9 cellular contexts compared by ENCODE assay signal in the genomic region with DNA sequence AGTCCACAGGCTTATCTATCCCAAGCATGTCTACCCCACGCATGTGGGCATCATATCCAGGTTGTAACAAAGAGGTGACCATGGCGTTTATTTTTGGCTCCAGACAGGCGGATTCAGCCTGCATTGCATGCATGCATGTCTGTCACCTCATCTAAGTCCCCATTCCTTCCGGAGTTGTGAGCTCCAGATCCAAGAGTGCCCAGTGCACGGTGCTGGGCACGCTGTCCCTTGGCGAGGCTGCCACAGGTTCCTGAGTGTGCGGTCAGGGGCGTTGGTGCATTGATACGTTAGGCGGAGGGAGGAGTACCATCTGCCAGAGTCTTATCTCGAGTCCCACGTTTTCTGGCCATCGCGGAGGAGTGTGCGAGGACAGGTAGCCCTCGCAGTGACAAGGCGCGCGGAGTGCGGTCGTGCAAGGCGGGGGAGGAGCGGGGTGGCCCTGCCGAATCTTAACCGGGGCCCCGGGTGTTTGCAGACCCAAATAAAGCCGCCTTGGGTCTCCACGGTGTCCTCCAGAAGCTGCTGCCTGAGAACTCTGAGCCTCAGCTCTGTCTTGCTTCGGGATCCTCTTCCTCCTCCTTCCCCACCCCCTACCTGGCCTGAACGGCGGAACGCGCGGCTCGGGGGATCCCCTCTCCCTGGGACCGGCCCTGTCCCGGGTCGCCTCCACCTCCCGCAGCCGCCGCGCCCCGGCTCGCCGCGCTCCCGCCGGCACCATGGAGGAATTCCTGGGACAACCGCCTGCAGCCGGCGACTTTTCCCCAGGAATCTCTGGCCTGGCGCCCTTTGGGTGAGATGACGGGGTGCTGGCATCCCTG. TPM values are rescaled to one million over a fixed set of nuclear protein-coding genes. Genes with fewer than 3 reads are reported as not detected.
A peak's percentile ranks its signal among the peaks of the same experiment; 100 is the strongest.
DNase-seq lines count a peak whose midpoint lies in the region; ATAC-seq and TF ChIP-seq lines count a peak whose summit lies in the region.
"Had no signal": no experiment of that assay in that cellular context is flagged by ENCODE, and none has a peak within 500 bp of the region (broad histone marks: within the 10 kb centered on the region; RNA-seq: fewer than 3 reads in every experiment).

No MANE protein-coding gene starts in this region.

- no peaks in the 10 kb centered on the region for H3K36me3 Mint-ChIP-seq in nephron progenitor cell (ENCODE audit: low read depth)

- in situ Hi-C loops in mammary epithelial cell (cut with MboI; ENCODE audit: low sequenced_read_pairs in 2 of 2): no loop called here

- no peak overlapping the region for H3K27ac Mint-ChIP-seq in nephron progenitor cell
- H3K27ac Mint-ChIP-seq: activated naive CD4-positive, alpha-beta T cell treated with anti-CD3 and anti-CD28 coated beads, Interleukin-2, amount 50 U/mL, for 24 hours had no signal

- H3K4me1 Mint-ChIP-seq in nephron progenitor cell: peaks cover 19% of the 10 kb centered on the region
- H3K4me1 Mint-ChIP-seq: activated naive CD4-positive, alpha-beta T cell treated with anti-CD3 and anti-CD28 coated beads, Interleukin-2, amount 50 U/mL, for 24 hours had no signal

- peaks cover 62% of the 10 kb centered on the region for H3K27me3 Mint-ChIP-seq in nephron progenitor cell (ENCODE audit: low read depth, poor library complexity)

- DNase-seq in DMS79 treated with DMSO at 0.1 percent for 48 hours (lab: John Stamatoyannopoulos, UW): peak; percentile 9
- DNase-seq in mammary epithelial cell: peak; percentile 0
- DNase-seq in nephron progenitor cell: no peak
- DNase-seq in GM19240 (ENCODE audit: insufficient read length, low spot score): no peak
- DNase-seq in SW 1271 (lab: John Stamatoyannopoulos, UW): no peak
- DNase-seq in activated CD4-positive, CD25-positive, alpha-beta regulatory T cell treated with anti-CD3 and anti-CD28 coated beads, Interleukin-2, amount 50 U/mL, for 72 hours: no peak

- no peak for TF ChIP-seq CTCF in mammary epithelial cell (conservative IDR thresholded peaks at IDR 0.05 in 1 of 2, IDR thresholded peaks at IDR 0.05 in 1 of 2; ENCODE audit: extremely low read depth in 1 of 2, insufficient read depth in 1 of 2, low read depth in 1 of 2, low read length in 2 of 2)
- TF ChIP-seq CTCF in nephron progenitor cell (IDR thresholded peaks at IDR 0.05): no peak

- no peaks in the 10 kb centered on the region for H3K36me3 ChIP-seq in mammary epithelial cell (ENCODE audit: insufficient read depth, low read length)

- dilution Hi-C loops in mammary epithelial cell (cut with HindIII; ENCODE audit: low sequenced_read_pairs): no loop called here

- CTCF ChIA-PET in mammary epithelial cell (lab: Charles Lee; ENCODE audit: low non-redundant PET): no interaction called here

- H3K4me2 ChIP-seq in mammary epithelial cell (ENCODE audit: insufficient read depth, low read depth, low read length): peak overlapping the region; percentile 92

- peak overlapping the region; percentile 77 for H2AFZ ChIP-seq in mammary epithelial cell (ENCODE audit: low read depth, low read length)

- intact Hi-C loops in mammary epithelial cell (cut with micrococcal nuclease): no loop called here

- peaks cover 24% of the 10 kb centered on the region for H3K27me3 ChIP-seq in mammary epithelial cell (ENCODE audit: insufficient read depth, low read length)

- no peaks in the 10 kb centered on the region for H3K9me3 Mint-ChIP-seq in nephron progenitor cell
- H3K9me3 Mint-ChIP-seq: activated naive CD4-positive, alpha-beta T cell treated with anti-CD3 and anti-CD28 coated beads, Interleukin-2, amount 50 U/mL, for 24 hours had no signal

- H4K20me1 ChIP-seq in mammary epithelial cell (ENCODE audit: insufficient read depth, low read length): no peaks in the 10 kb centered on the region

- peak overlapping the region; percentile 94 for H3K4me3 Mint-ChIP-seq in nephron progenitor cell
- H3K4me3 Mint-ChIP-seq: activated naive CD4-positive, alpha-beta T cell treated with anti-CD3 and anti-CD28 coated beads, Interleukin-2, amount 50 U/mL, for 24 hours had no signal

- peak overlapping the region; percentile 3 to 35 (median 17) for H3K4me3 ChIP-seq in mammary epithelial cell (replicated peaks in 1 of 3; ENCODE audit: insufficient read depth in 1 of 3, low read depth in 2 of 3, low read length in 3 of 3)

- H3K9ac ChIP-seq in mammary epithelial cell (ENCODE audit: insufficient read depth, low read length): no peak overlapping the region

- no TSS peak for BruUV-seq in mammary epithelial cell (replicated peaks; lab: Mats Ljungman, UMichigan)

- H3K79me2 ChIP-seq in mammary epithelial cell (ENCODE audit: insufficient read depth, low read length): no peaks in the 10 kb centered on the region

- H3K4me1 ChIP-seq in mammary epithelial cell (ENCODE audit: insufficient read depth, low read length): peaks cover 14% of the 10 kb centered on the region

- H3K27ac ChIP-seq in mammary epithelial cell (ENCODE audit: insufficient read depth, low read depth, low read length): no peak overlapping the region

- ATAC-seq in HG02759 (IDR thresholded peaks at IDR 0.05; ENCODE audit: unreplicated experiment) (peak; percentile 43), HG03039 (IDR thresholded peaks at IDR 0.05; ENCODE audit: unreplicated experiment) (no peak)

- no peaks in the 10 kb centered on the region for H3K9me3 ChIP-seq in mammary epithelial cell (replicated peaks; ENCODE audit: insufficient read depth, low read length)

- WGBS in mammary epithelial cell (ENCODE audit: low coverage, missing lambda C conversion rate): 1% methylated on average over 20 of the region's 54 CpGs

RNA-seq across cellular contexts. Expression of gene GALNTL6, which starts 0.6 kb away (rescaled TPM):
- not detected for total RNA-seq in mammary epithelial cell
- not detected for polyA plus RNA-seq in mammary epithelial cell
- polyA minus RNA-seq in mammary epithelial cell: not detected

Comparison
In these comparisons a context has a peak if more than half of its experiments do, and no peak if none do; other contexts are left out.
1. DNase-seq: peak in DMS79 treated with DMSO at 0.1 percent for 48 hours (single experiment) and mammary epithelial cell (single experiment); none in nephron progenitor cell (single experiment), GM19240 (single experiment), SW 1271 (0 of 2) and activated CD4-positive, CD25-positive, alpha-beta regulatory T cell treated with anti-CD3 and anti-CD28 coated beads, Interleukin-2, amount 50 U/mL, for 72 hours (single experiment).